In the genomic region with DNA sequence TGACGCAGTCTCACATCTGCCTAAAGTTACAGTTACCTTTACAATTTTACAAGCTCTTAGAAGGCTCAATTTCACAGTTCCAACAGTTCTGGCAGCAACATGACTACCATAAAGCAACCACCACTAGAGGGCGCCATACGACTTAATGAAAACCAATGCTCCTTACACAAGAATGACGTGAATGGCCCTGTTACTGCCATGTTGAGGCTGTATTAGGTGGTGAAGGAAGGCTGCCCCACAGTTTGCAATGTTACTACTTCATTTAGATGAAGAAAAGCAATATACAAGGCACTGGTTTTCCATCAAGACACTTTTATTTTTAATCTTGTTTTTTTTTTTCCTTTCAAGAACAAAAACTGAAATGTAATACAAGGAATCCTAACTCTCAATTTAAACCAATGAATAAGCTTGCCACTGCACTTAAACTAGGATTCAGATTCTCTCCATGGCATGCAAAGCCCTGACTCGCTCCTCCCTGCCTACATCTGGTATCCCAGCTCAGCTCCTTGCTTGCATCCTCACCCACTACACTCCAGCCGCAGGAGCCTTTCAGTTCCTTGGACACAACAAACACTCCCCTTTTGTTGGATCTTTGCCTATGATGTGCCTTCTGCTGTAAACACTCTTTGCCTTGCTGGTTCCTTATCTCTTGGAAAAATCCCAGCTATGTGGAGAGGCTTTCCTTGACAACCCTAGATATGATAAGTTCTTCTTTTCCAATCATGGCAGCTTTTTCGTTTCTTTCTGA, we compare ENCODE assay signal across 8 cellular contexts.
DNase-seq lines count a peak whose midpoint lies in the region; ATAC-seq and TF ChIP-seq lines count a peak whose summit lies in the region.

No MANE protein-coding gene starts in this region.

- H3K4me3 Mint-ChIP-seq in chondrocyte (ENCODE audit: unreplicated experiment): no peak overlapping the region

- WGBS in liver: 51% methylated on average over 7 of the region's 7 CpGs

- H3K27me3 Mint-ChIP-seq in chondrocyte (ENCODE audit: low read depth): no peaks in the 10 kb centered on the region

- H3K27ac Mint-ChIP-seq in chondrocyte (ENCODE audit: unreplicated experiment): peak overlapping the region; percentile 15

- peaks cover 0 to 8% (median 4%) of the 10 kb centered on the region in 4 donors for H3K4me1 ChIP-seq in liver (ENCODE audit: control insufficient read depth in 4 of 4, insufficient read depth in 4 of 4, low read length in 3 of 4)

- peak; percentile 79 to 86 for TF ChIP-seq RAD21 in liver (IDR thresholded peaks at IDR 0.05)

- peaks cover 2% of the 10 kb centered on the region for H3K9me3 Mint-ChIP-seq in chondrocyte (ENCODE audit: low read depth)

- H3K4me1 Mint-ChIP-seq in chondrocyte (ENCODE audit: low read depth): peaks cover 23% of the 10 kb centered on the region

- H3K36me3 ChIP-seq in liver (ENCODE audit: control insufficient read depth in 4 of 4, insufficient read depth in 3 of 4, low read depth in 1 of 4, low read length in 3 of 4): peaks cover 0 to 9% (median 0%) of the 10 kb centered on the region in 4 donors

- peak in 10 of 14 donors; percentile 1 to 61 (median 20) for DNase-seq in C1 segment of cervical spinal cord (lab: John Stamatoyannopoulos, UW)
- peak; percentile 25 for DNase-seq in GM19238 (ENCODE audit: insufficient read length, low spot score)
- DNase-seq in NCI-H446 treated with DMSO at 0.1 percent for 48 hours (lab: John Stamatoyannopoulos, UW): peak; percentile 47
- peak; percentile 34 for DNase-seq in activated CD4-positive, alpha-beta T cell treated with anti-CD3 and anti-CD28 coated beads for 1 hour
- no peak for DNase-seq in chondrocyte (ENCODE audit: low spot score)
- peak; percentile 58 to 68 (median 63) for DNase-seq in stimulated activated CD4-positive, alpha-beta T cell treated with anti-CD3 and anti-CD28 coated beads, TNF-alpha, amount 100 ng/mL, for 24 hours (ENCODE audit: low read depth in 3 of 3)

- TF ChIP-seq CTCF in chondrocyte (IDR thresholded peaks at IDR 0.05) (peak; percentile 90), liver (IDR thresholded peaks at IDR 0.05; ENCODE audit: low read depth, low read length, missing input control) (peak; percentile 59)

- H3K36me3 Mint-ChIP-seq in chondrocyte (ENCODE audit: low read depth): peaks cover 3% of the 10 kb centered on the region

- H3K4me3 ChIP-seq in liver (ENCODE audit: low read depth in 1 of 3, low read length in 3 of 3): no peak overlapping the region

- ATAC-seq in HG03280 (IDR thresholded peaks at IDR 0.05; ENCODE audit: unreplicated experiment): peak; percentile 96

- H3K9ac ChIP-seq in liver (ENCODE audit: low read depth in 1 of 2, low read length in 2 of 2): no peak overlapping the region

- no peak overlapping the region for H3K27ac ChIP-seq in liver (ENCODE audit: low read depth in 1 of 2, low read length in 2 of 2)

- no peaks in the 10 kb centered on the region for H3K9me3 ChIP-seq in liver (ENCODE audit: control insufficient read depth in 4 of 4, low read length in 3 of 4)

- no peaks in the 10 kb centered on the region for H3K27me3 ChIP-seq in liver (ENCODE audit: control insufficient read depth in 4 of 4, insufficient read depth in 4 of 4, low read length in 3 of 4)

TF ChIP-seq in liver, 16 proteins besides CTCF, POLR2A, EP300 and RAD21:
- TF ChIP-seq TAF1 (conservative IDR thresholded peaks at IDR 0.05) (no peak), ZBTB33 (IDR thresholded peaks at IDR 0.05) (no peak), JUND (IDR thresholded peaks at IDR 0.05) (no peak), HNF4A (conservative IDR thresholded peaks at IDR 0.05) (no peak), NR2F2 (IDR thresholded peaks at IDR 0.05) (no peak), ATF3 (IDR thresholded peaks at IDR 0.05) (no peak), FOXA1 (IDR thresholded peaks at IDR 0.05) (no peak), SP1 (IDR thresholded peaks at IDR 0.05) (no peak), HNF4G (IDR thresholded peaks at IDR 0.05) (no peak), EGR1 (IDR thresholded peaks at IDR 0.05; ENCODE audit: low read depth in 2 of 2) (no peak), REST (IDR thresholded peaks at IDR 0.05) (no peak), RXRA (IDR thresholded peaks at IDR 0.05) (no peak), FOXA2 (IDR thresholded peaks at IDR 0.05) (no peak)
- TF ChIP-seq, protein P1, sequence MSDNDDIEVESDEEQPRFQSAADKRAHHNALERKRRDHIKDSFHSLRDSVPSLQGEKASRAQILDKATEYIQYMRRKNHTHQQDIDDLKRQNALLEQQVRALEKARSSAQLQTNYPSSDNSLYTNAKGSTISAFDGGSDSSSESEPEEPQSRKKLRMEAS (IDR thresholded peaks at IDR 0.05): no peak
